Comparison of ENCODE assay signal across 8 cellular contexts in genomic region chr13:112894673-112895481, GRCh38.
DNase-seq lines count a peak whose midpoint lies in the region; ATAC-seq and TF ChIP-seq lines count a peak whose summit lies in the region.

No MANE protein-coding gene starts in this region.

- H3K27me3 ChIP-seq in SU-DHL-6 (ENCODE audit: low read length) (no peaks in the 10 kb centered on the region), iPS DF 6.9 (ENCODE audit: control insufficient read depth, insufficient read depth, low read length) (no peaks in the 10 kb centered on the region; the same call in 1 of the 2 replicates), gastrocnemius medialis (peaks cover 16 to 52% (median 39%) of the 10 kb centered on the region in 3 donors)

- no peak overlapping the region for H3K9ac ChIP-seq in SU-DHL-6 (ENCODE audit: low read length)

- no peaks in the 10 kb centered on the region for H3K9me2 ChIP-seq in SU-DHL-6 (replicated peaks; ENCODE audit: insufficient read depth, low read length)

- no peak for TF ChIP-seq POLR2A in gastrocnemius medialis (IDR thresholded peaks at IDR 0.05)

- WGBS in iPS DF 6.9 (ENCODE audit: insufficient coverage, insufficient read length), result no CpG with 5 or more reads among the region's 36 CpGs

- H3K9me3 ChIP-seq in SU-DHL-6 (ENCODE audit: insufficient read depth, low read length), result no peaks in the 10 kb centered on the region
- no peaks in the 10 kb centered on the region for H3K9me3 ChIP-seq in iPS DF 6.9 (ENCODE audit: control insufficient read depth, insufficient read depth, low read length)
- no peaks in the 10 kb centered on the region for H3K9me3 ChIP-seq in gastrocnemius medialis

- H3K36me3 ChIP-seq in SU-DHL-6 (ENCODE audit: low read length) (no peaks in the 10 kb centered on the region), iPS DF 6.9 (ENCODE audit: control insufficient read depth, insufficient read depth, low read length) (no peaks in the 10 kb centered on the region; the same call in 1 of the 2 replicates), gastrocnemius medialis (no peaks in the 10 kb centered on the region)

- DNase-seq in GM20000 (ENCODE audit: low spot score) (peak; percentile 58), iPS DF 6.9 (ENCODE audit: low read depth, low spot score) (no peak), gastrocnemius medialis (no peak), NCI-H1105 treated with DMSO at 0.1 percent for 48 hours (lab: John Stamatoyannopoulos, UW) (no peak), globus pallidus (ENCODE audit: low spot score) (no peak), GM03348 (ENCODE audit: low spot score) (no peak)

- H3K27ac ChIP-seq in SU-DHL-6 (ENCODE audit: low read depth, low read length) (no peak overlapping the region), iPS DF 6.9 (ENCODE audit: low read length) (no peak overlapping the region), gastrocnemius medialis (no peak overlapping the region)

- H3K4me3 ChIP-seq in SU-DHL-6 (ENCODE audit: insufficient read depth, low read length, poor library complexity, severe bottlenecking) (no peak overlapping the region), iPS DF 6.9 (ENCODE audit: low read length) (peak overlapping the region; percentile 53; the same call in 1 of the 2 replicates), gastrocnemius medialis (peak overlapping the region; percentile 30 to 45 (median 40))

- no peak for TF ChIP-seq CTCF in GM20000 (IDR thresholded peaks at IDR 0.05; ENCODE audit: extremely low read depth, missing control alignments)
- TF ChIP-seq CTCF in SU-DHL-6 (IDR thresholded peaks at IDR 0.05; ENCODE audit: insufficient read depth, low read length, poor library complexity, severe bottlenecking), result no peak
- TF ChIP-seq CTCF in gastrocnemius medialis (IDR thresholded peaks at IDR 0.05 in 4 of 5, conservative IDR thresholded peaks at IDR 0.05 in 1 of 5), result no peak

- H3F3A ChIP-seq in SU-DHL-6 (ENCODE audit: insufficient read depth), result no peaks in the 10 kb centered on the region; the same call in 1 of the 2 replicates

- peak overlapping the region; percentile 28 for H3K4me2 ChIP-seq in SU-DHL-6 (ENCODE audit: low read depth, low read length, poor library complexity, severe bottlenecking)

- H4K20me1 ChIP-seq in SU-DHL-6 (ENCODE audit: low read depth, low read length), result no peaks in the 10 kb centered on the region

- H3K79me2 ChIP-seq in SU-DHL-6 (ENCODE audit: insufficient read depth, low read length), result no peaks in the 10 kb centered on the region

- intact Hi-C loops in gastrocnemius medialis (cut with DNase I; ENCODE audit: low total_unique reads), result no loop called here

- H2AFZ ChIP-seq in SU-DHL-6 (ENCODE audit: low read depth, low read length, severe bottlenecking), result no peak overlapping the region

- in situ Hi-C loops in gastrocnemius medialis (cut with MboI; ENCODE audit: low sequenced_read_pairs in 4 of 4), result no loop called here

- H3K4me1 ChIP-seq in iPS DF 6.9 (ENCODE audit: control insufficient read depth, insufficient read depth, low read length) (peaks cover 24% of the 10 kb centered on the region), gastrocnemius medialis (peaks cover 0 to 12% of the 10 kb centered on the region in 2 donors)

- ATAC-seq in gastrocnemius medialis, result no peak
- ATAC-seq in GM21390 (IDR thresholded peaks at IDR 0.05; ENCODE audit: unreplicated experiment), result no peak
